22 cellular contexts compared by ENCODE assay signal in the genomic region with DNA sequence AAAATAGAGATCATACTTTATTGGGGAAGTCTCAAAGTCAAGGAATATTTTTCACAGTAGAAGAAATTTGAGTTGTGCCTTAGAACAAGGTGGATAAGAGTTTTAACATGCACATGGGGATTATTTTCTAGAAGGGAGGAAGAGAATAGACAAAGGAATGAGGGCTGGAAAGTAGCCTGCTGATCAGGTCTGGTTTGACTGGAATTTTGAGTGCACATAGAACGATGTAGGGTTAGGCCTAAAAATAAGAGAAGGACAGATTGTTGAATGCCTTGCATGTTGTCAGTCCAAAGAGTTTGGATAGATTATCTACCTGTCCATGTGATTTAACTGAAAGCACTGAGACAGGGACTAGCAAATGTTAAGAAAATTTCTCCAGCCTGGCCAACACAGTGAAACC.
"Had no signal": no experiment of that assay in that cellular context is flagged by ENCODE, and none has a peak within 500 bp of the region (broad histone marks: within the 10 kb centered on the region; RNA-seq: fewer than 3 reads in every experiment).

No MANE protein-coding gene starts in this region.

- ATAC-seq: activated CD8-positive, alpha-beta T cell treated with anti-CD3 and anti-CD28 coated beads for 36 hours; activated naive CD4-positive, alpha-beta T cell treated with anti-CD3 and anti-CD28 coated beads, Interleukin-2, amount 50 U/mL, for 72 hours; activated T-cell treated with anti-CD3 and anti-CD28 coated beads, Interleukin-2, amount 50 U/mL, for 72 hours; mucosa of descending colon; naive thymus-derived CD8-positive, alpha-beta T cell; stimulated activated naive CD8-positive, alpha-beta T cell treated with anti-CD3 and anti-CD28 coated beads, Interleukin-15, amount 100 ng/mL, for 72 hours; T-helper 17 cell had no signal

- H3K36me3 ChIP-seq: brain microvascular endothelial cell, left lung, thoracic aorta, WERI-Rb-1 had no signal

- H3K27ac ChIP-seq: left lung, thoracic aorta, WERI-Rb-1 had no signal

- H3K4me1 ChIP-seq: left lung had no signal

- H3K4me3 ChIP-seq: left lung, mucosa of descending colon, thoracic aorta had no signal

- DNase-seq: activated CD4-positive, alpha-beta T cell treated with anti-CD3 and anti-CD28 coated beads for 4 hours; activated CD8-positive, alpha-beta memory T cell treated with anti-CD3 and anti-CD28 coated beads, Interleukin-2, amount 50 U/mL, for 4 hours; activated CD8-positive, alpha-beta T cell treated with anti-CD3 and anti-CD28 coated beads for 36 hours; activated gamma-delta T cell; activated T-cell treated with anti-CD3 and anti-CD28 coated beads, Interleukin-2, amount 50 U/mL, for 72 hours; amniotic stem cell; brain microvascular endothelial cell; cortex of kidney; effector CD4-positive, alpha-beta T cell; hippocampal formation; kidney; left lung; mucosa of descending colon; naive thymus-derived CD8-positive, alpha-beta T cell; posterior cingulate gyrus; retina; stimulated activated CD4-positive, alpha-beta T cell treated with anti-CD3 and anti-CD28 coated beads, Interleukin-15, amount 100 ng/mL, for 24 hours; stimulated activated naive CD8-positive, alpha-beta T cell treated with anti-CD3 and anti-CD28 coated beads, Interleukin-15, amount 100 ng/mL, for 72 hours; T-helper 17 cell; WERI-Rb-1 had no signal

- H3K9me3 ChIP-seq: left lung, mucosa of descending colon, thoracic aorta had no signal

- H3K27me3 ChIP-seq: brain microvascular endothelial cell, left lung had no signal
